Comparison of ENCODE assay signal across 10 cellular contexts in genomic region chr9:111599948-111600343, GRCh38. TPM values are rescaled to one million over a fixed set of nuclear protein-coding genes. Genes with fewer than 3 reads are reported as not detected.
A peak's percentile ranks its signal among the peaks of the same experiment; 100 is the strongest.
DNase-seq lines count a peak whose midpoint lies in the region; ATAC-seq, FAIRE-seq and TF ChIP-seq lines count a peak whose summit lies in the region.
"Had no signal": no experiment of that assay in that cellular context is flagged by ENCODE, and none has a peak within 500 bp of the region (broad histone marks: within the 10 kb centered on the region; RNA-seq: fewer than 3 reads in every experiment).

No MANE protein-coding gene starts in this region.

- H3K9ac ChIP-seq in endocrine pancreas (ENCODE audit: control insufficient read depth, insufficient read depth, low read length): peak overlapping the region; percentile 69
- H3K9ac ChIP-seq: KMS-11 had no signal

- no peak for FAIRE-seq in A549 (lab: Jason Lieb, UNC)

- peak overlapping the region; percentile 96 for H3K4me3 ChIP-seq in A549
- peak overlapping the region; percentile 67 for H3K4me3 ChIP-seq in LNCaP clone FGC (ENCODE audit: low read depth, low read length)
- H3K4me3 ChIP-seq in endocrine pancreas (ENCODE audit: control insufficient read depth, insufficient read depth, low read length): no peak overlapping the region
- peak overlapping the region; percentile 77 to 83 for H3K4me3 ChIP-seq in muscle layer of duodenum (ENCODE audit: low read depth in 1 of 2, low read length in 2 of 2)

- H3K36me3 ChIP-seq in endocrine pancreas (ENCODE audit: control insufficient read depth, insufficient read depth, low read length) (no peaks in the 10 kb centered on the region), muscle layer of duodenum (ENCODE audit: control insufficient read depth in 1 of 2, insufficient read depth in 2 of 2, low read length in 2 of 2) (peaks cover 4 to 13% of the 10 kb centered on the region in 2 donors)

- peak; percentile 12 to 37; a peak in 5 of 6 replicates for ATAC-seq in A549
- no peak for ATAC-seq in HG03460 (IDR thresholded peaks at IDR 0.05; ENCODE audit: unreplicated experiment)

- no peak for TF ChIP-seq CTCF in A549 (IDR thresholded peaks at IDR 0.05)
- no peak for TF ChIP-seq CTCF in LNCaP clone FGC (IDR thresholded peaks at IDR 0.05; ENCODE audit: control insufficient read depth, extremely low read depth, insufficient read depth)

- POLR2A ChIA-PET in A549 (lab: Yijun Ruan, JAX): interaction anchor here (0.6 to 4.6 kb wide), 4 partner anchors 13 to 31 kb away, joined by 4 to 37 read pairs (median 12); partner anchors contain the start of gene DNAJC25

- DNase-seq in A549 (ENCODE audit: low read depth in 1 of 2, low spot score in 1 of 2): peak in 1 of 2 experiments; percentile 32
- no peak for DNase-seq in LNCaP clone FGC (ENCODE audit: low read depth)
- DNase-seq in mesenteric fat pad (ENCODE audit: low spot score): no peak
- no peak for DNase-seq in mucosa of gallbladder (ENCODE audit: low spot score)
- DNase-seq in cerebellum (ENCODE audit: low spot score): no peak
- DNase-seq: DND-41 had no signal

- H3K9me3 ChIP-seq in A549 (0 out of 3 replicates have a peak, but pooled peaks cover 4% of the 10 kb centered on the region), endocrine pancreas (ENCODE audit: control insufficient read depth, low read length) (no peaks in the 10 kb centered on the region), muscle layer of duodenum (ENCODE audit: control insufficient read depth in 1 of 2, low read length in 2 of 2) (no peaks in the 10 kb centered on the region)

- H3K27me3 ChIP-seq in endocrine pancreas (ENCODE audit: control insufficient read depth, insufficient read depth, low read length): no peaks in the 10 kb centered on the region
- H3K27me3 ChIP-seq in muscle layer of duodenum (ENCODE audit: low read depth, low read length): no peaks in the 10 kb centered on the region

- H3K27ac ChIP-seq in A549 (peak overlapping the region; percentile 92 to 94), muscle layer of duodenum (ENCODE audit: low read length) (peak overlapping the region; percentile 83)
- H3K27ac ChIP-seq: KMS-11 had no signal

- H3K4me1 ChIP-seq in A549 (peaks cover 67% of the 10 kb centered on the region), endocrine pancreas (ENCODE audit: control insufficient read depth, insufficient read depth, low read length) (peaks cover 4% of the 10 kb centered on the region), muscle layer of duodenum (ENCODE audit: control insufficient read depth in 1 of 2, insufficient read depth in 2 of 2, low read length in 2 of 2) (no peaks in the 10 kb centered on the region)

- H3K4me2 ChIP-seq in A549: peak overlapping the region; percentile 74
- H3K4me2 ChIP-seq: KMS-11 had no signal

- CTCF ChIA-PET in A549 (lab: Yijun Ruan, JAX): interaction anchor here (1.0 to 8.9 kb wide), 5 partner anchors 12 to 161 kb away, joined by 3 to 112 read pairs (median 5); no protein-coding TSS in a partner anchor

- no peak for TF ChIP-seq POLR2A in A549 (IDR thresholded peaks at IDR 0.05; ENCODE audit: low read length)

- WGBS in A549 (ENCODE audit: missing lambda C conversion rate): 62% methylated on average over 9 of the region's 17 CpGs

- TF ChIP-seq RAD21 in A549 (conservative IDR thresholded peaks at IDR 0.05 in 1 of 2, IDR thresholded peaks at IDR 0.05 in 1 of 2): no peak

- TF ChIP-seq EP300 in A549 (IDR thresholded peaks at IDR 0.05): no peak

TF ChIP-seq in A549, 52 proteins besides CTCF, POLR2A, EP300 and RAD21 (continues in another document):
- TF ChIP-seq HOXB13 (CRISPR knock-in tag; IDR thresholded peaks at IDR 0.05; ENCODE audit: low read depth) (no peak), CHD2 (IDR thresholded peaks at IDR 0.05; ENCODE audit: low read length, partially characterized antibody) (no peak), JUNB (IDR thresholded peaks at IDR 0.05) (no peak), SREBF2 (IDR thresholded peaks at IDR 0.05) (no peak), MAZ (IDR thresholded peaks at IDR 0.05; ENCODE audit: borderline replicate concordance, low read depth, low read length) (no peak), HOXA7 (CRISPR knock-in tag; IDR thresholded peaks at IDR 0.05) (no peak), CBX2 (IDR thresholded peaks at IDR 0.05; ENCODE audit: borderline replicate concordance, low read depth) (no peak), EHMT2 (IDR thresholded peaks at IDR 0.05; ENCODE audit: low read depth) (no peak), NR3C1 (IDR thresholded peaks at IDR 0.05) (no peak), HDAC2 (IDR thresholded peaks at IDR 0.05) (no peak), NFE2L2 (conservative IDR thresholded peaks at IDR 0.05; ENCODE audit: low read length) (no peak), FOSL2 (IDR thresholded peaks at IDR 0.05) (no peak), FOSL2 (CRISPR knock-in tag; IDR thresholded peaks at IDR 0.05) (no peak), MAFK (IDR thresholded peaks at IDR 0.05; ENCODE audit: partially characterized antibody) (no peak), NPAS2 (CRISPR knock-in tag; IDR thresholded peaks at IDR 0.05; ENCODE audit: borderline replicate concordance) (no peak)
- TF ChIP-seq, protein P1, sequence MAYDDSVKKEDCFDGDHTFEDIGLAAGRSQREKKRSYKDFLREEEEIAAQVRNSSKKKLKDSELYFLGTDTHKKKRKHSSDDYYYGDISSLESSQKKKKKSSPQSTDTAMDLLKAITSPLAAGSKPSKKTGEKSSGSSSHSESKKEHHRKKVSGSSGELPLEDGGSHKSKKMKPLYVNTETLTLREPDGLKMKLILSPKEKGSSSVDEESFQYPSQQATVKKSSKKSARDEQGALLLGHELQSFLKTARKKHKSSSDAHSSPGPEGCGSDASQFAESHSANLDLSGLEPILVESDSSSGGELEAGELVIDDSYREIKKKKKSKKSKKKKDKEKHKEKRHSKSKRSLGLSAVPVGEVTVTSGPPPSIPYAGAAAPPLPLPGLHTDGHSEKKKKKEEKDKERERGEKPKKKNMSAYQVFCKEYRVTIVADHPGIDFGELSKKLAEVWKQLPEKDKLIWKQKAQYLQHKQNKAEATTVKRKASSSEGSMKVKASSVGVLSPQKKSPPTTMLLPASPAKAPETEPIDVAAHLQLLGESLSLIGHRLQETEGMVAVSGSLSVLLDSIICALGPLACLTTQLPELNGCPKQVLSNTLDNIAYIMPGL (CRISPR knock-in tag; IDR thresholded peaks at IDR 0.05; ENCODE audit: borderline replicate concordance): no peak
- TF ChIP-seq, protein P2, sequence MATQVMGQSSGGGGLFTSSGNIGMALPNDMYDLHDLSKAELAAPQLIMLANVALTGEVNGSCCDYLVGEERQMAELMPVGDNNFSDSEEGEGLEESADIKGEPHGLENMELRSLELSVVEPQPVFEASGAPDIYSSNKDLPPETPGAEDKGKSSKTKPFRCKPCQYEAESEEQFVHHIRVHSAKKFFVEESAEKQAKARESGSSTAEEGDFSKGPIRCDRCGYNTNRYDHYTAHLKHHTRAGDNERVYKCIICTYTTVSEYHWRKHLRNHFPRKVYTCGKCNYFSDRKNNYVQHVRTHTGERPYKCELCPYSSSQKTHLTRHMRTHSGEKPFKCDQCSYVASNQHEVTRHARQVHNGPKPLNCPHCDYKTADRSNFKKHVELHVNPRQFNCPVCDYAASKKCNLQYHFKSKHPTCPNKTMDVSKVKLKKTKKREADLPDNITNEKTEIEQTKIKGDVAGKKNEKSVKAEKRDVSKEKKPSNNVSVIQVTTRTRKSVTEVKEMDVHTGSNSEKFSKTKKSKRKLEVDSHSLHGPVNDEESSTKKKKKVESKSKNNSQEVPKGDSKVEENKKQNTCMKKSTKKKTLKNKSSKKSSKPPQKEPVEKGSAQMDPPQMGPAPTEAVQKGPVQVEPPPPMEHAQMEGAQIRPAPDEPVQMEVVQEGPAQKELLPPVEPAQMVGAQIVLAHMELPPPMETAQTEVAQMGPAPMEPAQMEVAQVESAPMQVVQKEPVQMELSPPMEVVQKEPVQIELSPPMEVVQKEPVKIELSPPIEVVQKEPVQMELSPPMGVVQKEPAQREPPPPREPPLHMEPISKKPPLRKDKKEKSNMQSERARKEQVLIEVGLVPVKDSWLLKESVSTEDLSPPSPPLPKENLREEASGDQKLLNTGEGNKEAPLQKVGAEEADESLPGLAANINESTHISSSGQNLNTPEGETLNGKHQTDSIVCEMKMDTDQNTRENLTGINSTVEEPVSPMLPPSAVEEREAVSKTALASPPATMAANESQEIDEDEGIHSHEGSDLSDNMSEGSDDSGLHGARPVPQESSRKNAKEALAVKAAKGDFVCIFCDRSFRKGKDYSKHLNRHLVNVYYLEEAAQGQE (IDR thresholded peaks at IDR 0.05): no peak
- TF ChIP-seq, protein P3, sequence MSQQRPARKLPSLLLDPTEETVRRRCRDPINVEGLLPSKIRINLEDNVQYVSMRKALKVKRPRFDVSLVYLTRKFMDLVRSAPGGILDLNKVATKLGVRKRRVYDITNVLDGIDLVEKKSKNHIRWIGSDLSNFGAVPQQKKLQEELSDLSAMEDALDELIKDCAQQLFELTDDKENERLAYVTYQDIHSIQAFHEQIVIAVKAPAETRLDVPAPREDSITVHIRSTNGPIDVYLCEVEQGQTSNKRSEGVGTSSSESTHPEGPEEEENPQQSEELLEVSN (IDR thresholded peaks at IDR 0.05; ENCODE audit: borderline replicate concordance, low read depth): no peak

RNA-seq across cellular contexts. Expression of gene PTGR1, which starts 0.5 kb away (rescaled TPM):
- polyA plus RNA-seq in A549 (2011; rRNA removed) (563 and 672 TPM in 2 replicates), A549 (2017; fragmentation: RNase III; extraction: RNeasy Plus Mini Kit Qiagen cat#74134 plus additional on column Dnase treatment) (494 to 552 TPM (median 495 TPM) in 3 replicates)
- 218 and 220 TPM in 2 replicates for polyA plus RNA-seq in A549 (2012; cell fraction: cytosol; rRNA removed)
- polyA plus RNA-seq in A549 (2012; cell fraction: nucleus; rRNA removed): 70.5 and 156 TPM in 2 replicates
- polyA minus RNA-seq in A549 (2011; rRNA and poly(A)+ RNA removed): 221 and 291 TPM in 2 replicates
- total RNA-seq in mesenteric fat pad (53.0 TPM), mucosa of gallbladder (276 TPM), cerebellum (21.3 TPM)

RNA-seq across cellular contexts. Expression of gene DNAJC25, which starts 31.2 kb away (rescaled TPM):
- polyA plus RNA-seq in A549 (2011; rRNA removed) (8.4 and 12.1 TPM in 2 replicates), A549 (2017; fragmentation: RNase III; extraction: RNeasy Plus Mini Kit Qiagen cat#74134 plus additional on column Dnase treatment) (8.4 to 8.6 TPM (median 8.5 TPM) in 3 replicates)
- polyA plus RNA-seq in A549 (2012; cell fraction: cytosol; rRNA removed): 4.3 and 4.4 TPM in 2 replicates
- polyA plus RNA-seq in A549 (2012; cell fraction: nucleus; rRNA removed): 3.0 and 3.9 TPM in 2 replicates
- polyA minus RNA-seq in A549 (2011; rRNA and poly(A)+ RNA removed): 1.4 and 1.6 TPM in 2 replicates
- total RNA-seq in mesenteric fat pad (7.5 TPM), mucosa of gallbladder (6.5 TPM), cerebellum (4.4 TPM)
